Comparison of ENCODE assay signal across 8 cellular contexts in the genomic region with DNA sequence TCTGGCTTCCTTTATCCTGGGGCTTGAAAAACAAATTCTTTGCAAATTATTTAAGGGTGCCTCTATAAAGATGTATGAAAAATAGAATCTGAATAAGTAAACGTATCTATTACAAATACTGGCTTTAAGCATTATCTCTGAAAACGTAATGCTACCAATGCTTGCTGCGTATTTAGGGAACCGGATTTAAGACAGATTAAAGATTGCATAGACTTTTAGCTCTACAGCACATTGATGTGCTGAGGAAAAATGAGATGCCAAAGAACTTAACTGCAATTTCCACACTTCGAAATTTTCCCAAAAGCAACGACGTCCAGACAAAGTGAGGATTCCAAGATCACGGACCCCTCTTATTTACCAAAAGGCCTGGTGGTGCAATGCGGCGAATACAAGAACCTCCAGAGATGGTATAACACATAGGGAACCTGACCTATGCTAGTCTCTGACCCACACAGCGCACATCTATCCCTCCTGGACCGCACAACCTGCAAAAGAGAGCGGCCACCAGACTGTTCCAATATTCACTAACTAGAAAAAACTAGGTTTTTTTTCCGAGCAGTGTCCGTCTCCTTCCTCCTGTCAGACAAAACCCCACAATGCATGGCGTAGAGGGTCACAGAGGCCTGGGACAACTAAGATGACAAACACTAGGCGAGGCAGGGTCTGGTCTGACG. TPM values are rescaled to one million over a fixed set of nuclear protein-coding genes. Genes with fewer than 3 reads are reported as not detected.
DNase-seq lines count a peak whose midpoint lies in the region; ATAC-seq, FAIRE-seq and TF ChIP-seq lines count a peak whose summit lies in the region.

No MANE protein-coding gene starts in this region.

- TF ChIP-seq POLR2A in K562 (conservative IDR thresholded peaks at IDR 0.05), result no peak

- TF ChIP-seq CTCF in Calu3 (IDR thresholded peaks at IDR 0.05; ENCODE audit: unreplicated experiment), result no peak
- no peak for TF ChIP-seq CTCF in K562 (IDR thresholded peaks at IDR 0.05 in 2 of 3, conservative IDR thresholded peaks at IDR 0.05 in 1 of 3; ENCODE audit: insufficient read depth in 2 of 3, low read depth in 1 of 3, low read length in 3 of 3)
- TF ChIP-seq CTCF in upper lobe of right lung (IDR thresholded peaks at IDR 0.05), result no peak

- no peak overlapping the region for H3K27ac Mint-ChIP-seq in Calu3 (ENCODE audit: unreplicated experiment)

- TSS peak; percentile 46 for BruUV-seq in Calu3 (replicated peaks; lab: Mats Ljungman, UMichigan)
- TSS peak; percentile 55 for BruUV-seq in K562 (replicated peaks; lab: Mats Ljungman, UMichigan)

- in situ Hi-C loops in K562 (cut with MboI), result no loop called here

- CTCF ChIA-PET in Calu3 (lab: Charles Lee), result no interaction called here
- CTCF ChIA-PET in K562 (lab: Yijun Ruan, JAX; ENCODE audit: low intra/inter-chr PET ratio), result no interaction called here

- peak overlapping the region; percentile 91 to 98 for H3K9ac ChIP-seq in K562 (ENCODE audit: insufficient read depth in 1 of 2, low read depth in 2 of 2, low read length in 2 of 2)

- intact Hi-C loops in Calu3 (cut with micrococcal nuclease; ENCODE audit: unreplicated experiment) (no loop called here), K562 (cut with micrococcal nuclease) (loop anchor here (10.0 kb wide), 1 partner anchor 275 kb away; no protein-coding TSS in a partner anchor), upper lobe of right lung (cut with DNase I) (no loop called here)

- H3K4me1 ChIP-seq in K562 (replicated peaks in 1 of 2; ENCODE audit: control insufficient read depth in 2 of 2, insufficient read depth in 2 of 2, low read length in 2 of 2) (peaks cover 5 to 11% of the 10 kb centered on the region in 2 experiments; a peak in 4 of 5 replicates), upper lobe of right lung (peaks cover 18% of the 10 kb centered on the region)

- H3K36me3 ChIP-seq in K562 (ENCODE audit: control insufficient read depth, insufficient read depth, low read length) (peaks cover 49% of the 10 kb centered on the region), upper lobe of right lung (peaks cover 31% of the 10 kb centered on the region)

- no peaks in the 10 kb centered on the region for H3K9me1 ChIP-seq in K562 (ENCODE audit: control insufficient read depth, insufficient read depth, low read length)

- H3K79me2 ChIP-seq in K562 (ENCODE audit: control insufficient read depth, insufficient read depth, low read length), result peaks cover 52% of the 10 kb centered on the region

- peak; percentile 21 for ATAC-seq in GM21390 (IDR thresholded peaks at IDR 0.05; ENCODE audit: unreplicated experiment)
- ATAC-seq in K562, result peak; percentile 74
- ATAC-seq in upper lobe of right lung, result peak; percentile 43

- H4K20me1 ChIP-seq in K562 (replicated peaks; ENCODE audit: control insufficient read depth, insufficient read depth, low read length), result 0 out of 2 replicates have a peak, but pooled peaks cover 3% of the 10 kb centered on the region

- WGBS in K562 (ENCODE audit: insufficient coverage, low coverage, missing lambda C conversion rate), result under 1% methylated on average over 16 of the region's 18 CpGs

- peak; percentile 19 for FAIRE-seq in K562 (lab: Jason Lieb, UNC)

- no peaks in the 10 kb centered on the region for H3K4me1 Mint-ChIP-seq in Calu3 (ENCODE audit: low read depth, unreplicated experiment)

- POLR2A ChIA-PET in K562 (lab: Yijun Ruan, JAX), result interaction anchor here (0.7 to 2.1 kb wide), 9 partner anchors 9 to 210 kb away, joined by 3 to 12 read pairs (median 5); partner anchors contain the start of gene PHF14

- no peaks in the 10 kb centered on the region for H3K9me3 Mint-ChIP-seq in Calu3 (ENCODE audit: low read depth, unreplicated experiment)

- no peak for TF ChIP-seq EP300 in K562 (IDR thresholded peaks at IDR 0.05; ENCODE audit: low read length)

- H3K27ac ChIP-seq in K562 (ENCODE audit: extremely low read depth, low read depth, low read length), result peak overlapping the region; percentile 94
- peak overlapping the region; percentile 100 for H3K27ac ChIP-seq in layer of hippocampus (ENCODE audit: low read depth, low read length)
- peak overlapping the region; percentile 98 for H3K27ac ChIP-seq in upper lobe of right lung

- H3K27me3 ChIP-seq in K562 (ENCODE audit: control insufficient read depth in 2 of 2, insufficient read depth in 2 of 2, low read length in 2 of 2) (no peaks in the 10 kb centered on the region), layer of hippocampus (ENCODE audit: control insufficient read depth, insufficient read depth, low read length) (no peaks in the 10 kb centered on the region), upper lobe of right lung (no peaks in the 10 kb centered on the region)

- no peaks in the 10 kb centered on the region for H3K9me3 ChIP-seq in K562 (replicated peaks; ENCODE audit: control insufficient read depth, insufficient read depth, low read depth, low read length)
- no peaks in the 10 kb centered on the region for H3K9me3 ChIP-seq in upper lobe of right lung

- DNase-seq in Calu3 (no peak), HPDE6-E6E7 (ENCODE audit: extremely low spot score) (peak; percentile 2), K562 (ENCODE audit: extremely low read depth in 1 of 4, low spot score in 3 of 4) (peak in 1 of 4 experiments; percentile 32), upper lobe of right lung (no peak), Ammon's horn (ENCODE audit: low spot score) (no peak)
- DNase-seq in activated CD4-positive, alpha-beta T cell treated with anti-CD3 and anti-CD28 coated beads for 1 hour, result no peak

- 0 out of 4 replicates have a peak, but pooled peaks of 1 of the 2 experiments have one; percentile 1 for TF ChIP-seq RAD21 in K562 (CRISPR knock-in tag; conservative IDR thresholded peaks at IDR 0.05 in 1 of 2, IDR thresholded peaks at IDR 0.05 in 1 of 2)

- H3K4me3 ChIP-seq in K562 (peak overlapping the region; percentile 93), upper lobe of right lung (peak overlapping the region; percentile 88)

- peak overlapping the region; percentile 98 for H3K4me2 ChIP-seq in K562 (ENCODE audit: insufficient read depth, low read length)

- H3K36me3 Mint-ChIP-seq in Calu3 (ENCODE audit: insufficient read depth, unreplicated experiment), result peaks cover 11% of the 10 kb centered on the region

- no peak overlapping the region for H3K4me3 Mint-ChIP-seq in Calu3 (ENCODE audit: low read depth, unreplicated experiment)

- no peaks in the 10 kb centered on the region for H3K27me3 Mint-ChIP-seq in Calu3 (ENCODE audit: unreplicated experiment)

- H2AFZ ChIP-seq in K562 (ENCODE audit: low read depth, low read length), result peak overlapping the region; percentile 90

TF ChIP-seq in K562, 482 proteins besides CTCF, POLR2A, EP300 and RAD21 (continues in another document):
- TF ChIP-seq POLR2AphosphoS5 (IDR thresholded peaks at IDR 0.05; ENCODE audit: control insufficient read depth, insufficient read depth, low read depth, low read length) (no peak), ZNF589 (CRISPR knock-in tag; IDR thresholded peaks at IDR 0.05; ENCODE audit: low read depth) (no peak), NR2F6 (CRISPR knock-in tag; IDR thresholded peaks at IDR 0.05) (no peak), SP1 (CRISPR knock-in tag; IDR thresholded peaks at IDR 0.05) (peak; percentile 50; the same call in 1 of the 2 replicates), ATF2 (CRISPR knock-in tag; IDR thresholded peaks at IDR 0.05) (no peak), POLR3G (IDR thresholded peaks at IDR 0.05; ENCODE audit: extremely low read depth, insufficient read length, insufficient replicate concordance) (no peak), HDGF (IDR thresholded peaks at IDR 0.05) (peak; percentile 53; the same call in 1 of the 2 replicates), CHD1 (IDR thresholded peaks at IDR 0.05; ENCODE audit: low read length) (peak; percentile 95)

RNA-seq across cellular contexts. Expression of gene PHF14, which starts 34.3 kb away (rescaled TPM):
- total RNA-seq in Calu3 (2022) (37.7 and 40.2 TPM in 2 replicates), K562 (2014; rRNA removed) (41.1 and 45.9 TPM in 2 replicates), K562 (2014; rRNA removed; fragmentation: Illumina TruSeq; extraction: Trizol) (59.3 and 63.2 TPM in 2 replicates), K562 (2015; rRNA removed; fragmentation: Illumina TruSeq; extraction: Trizol) (66.9 and 67.6 TPM in 2 replicates), K562 (2021) (42.0 and 43.8 TPM in 2 replicates), upper lobe of right lung (30.4 TPM)
- 29.9 and 123 TPM in 2 replicates for total RNA-seq in K562 (2011; cell fraction: chromatin; rRNA removed; ENCODE audit: low replicate concordance)
- total RNA-seq in K562 (2011; cell fraction: nucleolus; rRNA removed), result 13.3 and 20.3 TPM in 2 replicates
- 35.9 and 73.1 TPM in 2 replicates for total RNA-seq in K562 (2011; cell fraction: nucleoplasm; rRNA removed)
- polyA plus RNA-seq in K562 (2011; rRNA removed) (29.2 and 38.1 TPM in 2 replicates), K562 (2014; fragmentation: Illumina TruSeq; extraction: Trizol) (31.3 and 41.4 TPM in 2 replicates), K562 (2014; fragmentation: Nextera tagmentation; extraction: Ambion mirVana) (10 to 100 TPM; 27.5 to 27.9 TPM), K562 (2014; rRNA removed) (29.5 and 41.1 TPM in 2 replicates)
- 7.8 and 11.5 TPM in 2 replicates for polyA plus RNA-seq in K562 (2011; cell fraction: cytosol; rRNA removed)
- 14.5 and 26.3 TPM in 2 replicates for polyA plus RNA-seq in K562 (2011; cell fraction: nucleus; rRNA removed)
- 17.7 and 35.7 TPM in 2 replicates for polyA plus RNA-seq in K562 (2012)
- 105 and 119 TPM in 2 replicates for polyA minus RNA-seq in K562 (2011; rRNA and poly(A)+ RNA removed)
- polyA minus RNA-seq in K562 (2011; cell fraction: cytosol; rRNA and poly(A)+ RNA removed), result 19.0 and 19.7 TPM in 2 replicates
- polyA minus RNA-seq in K562 (2011; cell fraction: nucleus; rRNA and poly(A)+ RNA removed), result 68.8 and 136 TPM in 2 replicates

Comparison
In these comparisons a context has a peak if more than half of its experiments do, and no peak if none do; other contexts are left out.
1. ATAC-seq: peak in every context shown above with its lines; median percentile 74 in K562; 43 in upper lobe of right lung; 21 in GM21390.